Comparison of ENCODE assay signal across 18 cellular contexts in the genomic region with DNA sequence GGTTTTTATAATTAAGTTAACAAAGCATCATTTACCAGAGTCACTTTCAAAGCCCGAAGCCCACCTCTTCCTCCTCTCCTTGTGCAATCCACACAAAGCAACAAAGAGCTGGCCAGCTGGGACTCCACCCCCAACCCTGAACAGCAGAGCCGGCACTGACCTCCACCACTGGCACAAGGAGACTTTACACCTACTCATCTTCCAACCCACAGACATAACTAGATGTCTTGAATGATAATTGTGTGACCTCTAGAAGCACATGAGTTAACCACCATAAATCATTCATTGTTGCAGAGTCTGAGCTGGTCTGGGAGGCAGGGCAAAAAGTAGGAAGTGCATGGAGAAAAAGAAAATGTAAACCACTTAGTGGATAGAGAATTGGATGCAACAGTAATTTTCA.
A peak's percentile ranks its signal among the peaks of the same experiment; 100 is the strongest.
DNase-seq lines count a peak whose midpoint lies in the region; ATAC-seq lines count a peak whose summit lies in the region.
"Had no signal": no experiment of that assay in that cellular context is flagged by ENCODE, and none has a peak within 500 bp of the region (broad histone marks: within the 10 kb centered on the region; RNA-seq: fewer than 3 reads in every experiment).

No MANE protein-coding gene starts in this region.

- no peak overlapping the region for H4K91ac ChIP-seq in neuronal stem cell (ENCODE audit: low read depth, low read length, poor library complexity)

- H2AK5ac ChIP-seq in neuronal stem cell (ENCODE audit: low read depth, low read length) = no peak overlapping the region

- no peaks in the 10 kb centered on the region for H3K79me1 ChIP-seq in neuronal stem cell (ENCODE audit: low read depth, low read length)

- H3K9ac ChIP-seq in neuronal stem cell (ENCODE audit: low read depth, low read length, poor library complexity) = no peak overlapping the region

- no peak overlapping the region for H3K27ac Mint-ChIP-seq in activated naive CD4-positive, alpha-beta T cell treated with anti-CD3 and anti-CD28 coated beads, Interleukin-2, amount 50 U/mL, for 72 hours
- H3K27ac Mint-ChIP-seq: stimulated activated naive CD8-positive, alpha-beta T cell treated with anti-CD3 and anti-CD28 coated beads, Interleukin-15, Interleukin-2, amounts not matched to agents 100 ng/mL and 50 ng/mL, for 24 hours had no signal

- no peaks in the 10 kb centered on the region for H3K9me3 Mint-ChIP-seq in activated naive CD4-positive, alpha-beta T cell treated with anti-CD3 and anti-CD28 coated beads, Interleukin-2, amount 50 U/mL, for 72 hours
- H3K9me3 Mint-ChIP-seq: stimulated activated naive CD8-positive, alpha-beta T cell treated with anti-CD3 and anti-CD28 coated beads, Interleukin-15, Interleukin-2, amounts not matched to agents 100 ng/mL and 50 ng/mL, for 24 hours had no signal

- no peak overlapping the region for H3K4ac ChIP-seq in neuronal stem cell (ENCODE audit: low read length)

- H3K36me3 Mint-ChIP-seq in activated naive CD4-positive, alpha-beta T cell treated with anti-CD3 and anti-CD28 coated beads, Interleukin-2, amount 50 U/mL, for 72 hours = no peaks in the 10 kb centered on the region

- no peaks in the 10 kb centered on the region for H3K9me3 ChIP-seq in neuronal stem cell (replicated peaks in 1 of 2; ENCODE audit: control insufficient read depth in 2 of 2, insufficient read depth in 1 of 2, low read depth in 1 of 2, low read length in 2 of 2)
- H3K9me3 ChIP-seq: uterus had no signal

- H2AFZ ChIP-seq in neuronal stem cell (ENCODE audit: low read length) = peak overlapping the region; percentile 21

- DNase-seq in NCI-H1417 (lab: John Stamatoyannopoulos, UW) (peak; percentile 5 to 40 (median 8)), NCI-H1417 treated with DMSO at 0.1 percent for 48 hours (lab: John Stamatoyannopoulos, UW) (no peak), OCI-M1 (lab: John Stamatoyannopoulos, UW) (peak; percentile 71), glomerular visceral epithelial cell (ENCODE audit: extremely low spot score) (peak; percentile 37), neuronal stem cell (ENCODE audit: low spot score) (no peak), NCI-H1694 (lab: John Stamatoyannopoulos, UW) (no peak), NCI-H1048 (lab: John Stamatoyannopoulos, UW) (no peak)
- no peak for DNase-seq in activated naive CD4-positive, alpha-beta T cell treated with anti-CD3 and anti-CD28 coated beads, Interleukin-2, amount 50 U/mL, for 72 hours (ENCODE audit: low spot score in 2 of 2)
- DNase-seq: 8988T; activated T-cell treated with anti-CD3 and anti-CD28 coated beads, Interleukin-2, amount 50 U/mL, for 48 hours; hippocampal formation; NCI-H1436 treated with DMSO at 0.1 percent for 48 hours; NCI-H526 treated with DMSO at 0.1 percent for 48 hours; SIG-M5; T1000; uterus had no signal

- no peak overlapping the region for H4K8ac ChIP-seq in neuronal stem cell (ENCODE audit: low read depth, low read length)

- H3K4me2 ChIP-seq in neuronal stem cell (ENCODE audit: insufficient read depth, low read length, poor library complexity, severe bottlenecking) = no peak overlapping the region

- peaks cover 4 to 28% of the 10 kb centered on the region in 2 donors for H3K4me1 ChIP-seq in neuronal stem cell (ENCODE audit: control insufficient read depth in 2 of 2, insufficient read depth in 1 of 2, low read depth in 1 of 2, low read length in 2 of 2)
- H3K4me1 ChIP-seq: uterus had no signal

- WGBS in neuronal stem cell (ENCODE audit: extremely low coverage in 2 of 2, insufficient read length in 2 of 2, insufficient replicate concordance in 1 of 2), 2 donors = no CpG with 5 or more reads among the region's 2 CpGs

- no peak overlapping the region for H3K27ac ChIP-seq in neuronal stem cell (replicated peaks; ENCODE audit: low read length)
- H3K27ac ChIP-seq: epithelial cell of prostate, uterus had no signal

- no peak overlapping the region for H2BK120ac ChIP-seq in neuronal stem cell (ENCODE audit: low read depth, low read length)

- H2BK12ac ChIP-seq in neuronal stem cell (ENCODE audit: low read length) = no peak overlapping the region

- H3K14ac ChIP-seq in neuronal stem cell (ENCODE audit: low read length) = no peak overlapping the region

- H2BK5ac ChIP-seq in neuronal stem cell (ENCODE audit: low read length) = no peak overlapping the region

- H3K18ac ChIP-seq in neuronal stem cell (ENCODE audit: low read length) = no peak overlapping the region

- no peaks in the 10 kb centered on the region for H3K27me3 ChIP-seq in neuronal stem cell (ENCODE audit: control insufficient read depth in 3 of 3, insufficient read depth in 3 of 3, low read depth in 1 of 3, low read length in 3 of 3)
- H3K27me3 ChIP-seq: uterus had no signal

- H3K23ac ChIP-seq in neuronal stem cell (ENCODE audit: low read depth, low read length, poor library complexity) = no peak overlapping the region

- ATAC-seq in activated naive CD4-positive, alpha-beta T cell treated with anti-CD3 and anti-CD28 coated beads, Interleukin-2, amount 50 U/mL, for 72 hours = no peak

- no peak overlapping the region for H2BK15ac ChIP-seq in neuronal stem cell (ENCODE audit: low read length)

- H3K4me3 ChIP-seq in neuronal stem cell (ENCODE audit: low read length in 2 of 2) = no peak overlapping the region
- H3K4me3 ChIP-seq: uterus had no signal

- no peaks in the 10 kb centered on the region for H3K36me3 ChIP-seq in neuronal stem cell (replicated peaks in 1 of 2; ENCODE audit: control insufficient read depth in 2 of 2, insufficient read depth in 2 of 2, low read length in 2 of 2)
- H3K36me3 ChIP-seq: uterus had no signal

Comparison
In these comparisons a context has a peak if more than half of its experiments do, and no peak if none do; other contexts are left out.
1. DNase-seq: peak in NCI-H1417 (3 of 3), OCI-M1 (single experiment) and glomerular visceral epithelial cell (single experiment); none in NCI-H1417 treated with DMSO at 0.1 percent for 48 hours (single experiment), neuronal stem cell (single experiment), NCI-H1694 (single experiment), NCI-H1048 (single experiment) and activated naive CD4-positive, alpha-beta T cell treated with anti-CD3 and anti-CD28 coated beads, Interleukin-2, amount 50 U/mL, for 72 hours (0 of 2).